In the genomic region with DNA sequence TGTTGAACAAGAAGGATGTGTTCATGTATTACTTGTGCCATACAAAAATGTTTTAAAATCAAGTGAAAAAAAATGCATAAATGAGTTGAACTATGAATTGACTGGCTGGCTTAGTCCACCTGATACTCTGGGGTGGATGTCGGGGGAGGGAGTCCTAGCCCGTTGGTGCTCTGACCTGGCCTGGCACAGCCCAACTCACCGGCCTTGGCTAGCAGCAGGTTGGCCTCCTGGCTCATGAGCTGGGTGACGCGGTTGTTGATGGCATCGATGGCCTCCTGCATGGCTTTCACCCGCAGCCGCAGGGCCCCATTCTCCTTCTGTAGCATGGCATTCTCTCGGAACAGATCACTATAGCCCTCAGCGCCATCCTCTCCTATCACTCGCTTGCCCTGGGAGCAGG, we compare ENCODE assay signal across 32 cellular contexts. TPM values are rescaled to one million over a fixed set of nuclear protein-coding genes. Genes with fewer than 3 reads are reported as not detected.
DNase-seq lines count a peak whose midpoint lies in the region; ATAC-seq and TF ChIP-seq lines count a peak whose summit lies in the region.
"Had no signal": no experiment of that assay in that cellular context is flagged by ENCODE, and none has a peak within 500 bp of the region (broad histone marks: within the 10 kb centered on the region; RNA-seq: fewer than 3 reads in every experiment).

No MANE protein-coding gene starts in this region.

- peaks cover 18% of the 10 kb centered on the region for H3K4me1 Mint-ChIP-seq in stimulated activated naive CD8-positive, alpha-beta T cell treated with anti-CD3 and anti-CD28 coated beads, Interleukin-15, Interleukin-2, amounts not matched to agents 100 ng/mL and 50 ng/mL, for 24 hours (ENCODE audit: low read depth)
- peaks cover 10% of the 10 kb centered on the region for H3K4me1 Mint-ChIP-seq in stimulated activated naive CD8-positive, alpha-beta T cell treated with anti-CD3 and anti-CD28 coated beads, Interleukin-15, amount 100 ng/mL, for 72 hours
- H3K4me1 Mint-ChIP-seq: activated CD8-positive, alpha-beta memory T cell treated with anti-CD3 and anti-CD28 coated beads, Interleukin-2, amount 10 ng/mL, durations not matched to agents 7 days and 5 days; H9; immature natural killer cell; nephron had no signal

- intact Hi-C loops in transverse colon (cut with DNase I; ENCODE audit: low total_unique reads): no loop called here

- no peak for TF ChIP-seq POLR2A in transverse colon (IDR thresholded peaks at IDR 0.05)

- H3K4me3 Mint-ChIP-seq in stimulated activated naive CD8-positive, alpha-beta T cell treated with anti-CD3 and anti-CD28 coated beads, Interleukin-15, Interleukin-2, amounts not matched to agents 100 ng/mL and 50 ng/mL, for 24 hours: no peak overlapping the region
- no peak overlapping the region for H3K4me3 Mint-ChIP-seq in stimulated activated naive CD8-positive, alpha-beta T cell treated with anti-CD3 and anti-CD28 coated beads, Interleukin-15, amount 100 ng/mL, for 72 hours
- H3K4me3 Mint-ChIP-seq: activated CD8-positive, alpha-beta memory T cell treated with anti-CD3 and anti-CD28 coated beads, Interleukin-2, amount 10 ng/mL, durations not matched to agents 7 days and 5 days; activated T-cell treated with anti-CD3 and anti-CD28 coated beads, Interleukin-2, amount 50 U/mL, for 72 hours; H9; immature natural killer cell; nephron had no signal

- peaks cover 0 to 4% (median 2%) of the 10 kb centered on the region in 4 donors for H3K4me1 ChIP-seq in transverse colon
- H3K4me1 ChIP-seq: ascending aorta, testis had no signal

- H3K4me3 ChIP-seq in transverse colon: no peak overlapping the region
- H3K4me3 ChIP-seq: ascending aorta; BLaER1 treated with 17β-estradiol and CSF1 and Interleukin-3, amounts not matched to agents 10 nM and 100 nM; cardiac muscle cell; coronary artery; skin epidermis; testis had no signal

- no peak for TF ChIP-seq CTCF in transverse colon (IDR thresholded peaks at IDR 0.05)

- peak overlapping the region; percentile 74 for H3K27ac Mint-ChIP-seq in stimulated activated naive CD8-positive, alpha-beta T cell treated with anti-CD3 and anti-CD28 coated beads, Interleukin-15, Interleukin-2, amounts not matched to agents 100 ng/mL and 50 ng/mL, for 24 hours
- H3K27ac Mint-ChIP-seq in stimulated activated naive CD8-positive, alpha-beta T cell treated with anti-CD3 and anti-CD28 coated beads, Interleukin-15, amount 100 ng/mL, for 72 hours: no peak overlapping the region
- H3K27ac Mint-ChIP-seq: activated CD8-positive, alpha-beta memory T cell treated with anti-CD3 and anti-CD28 coated beads, Interleukin-2, amount 10 ng/mL, durations not matched to agents 7 days and 5 days; activated T-cell treated with anti-CD3 and anti-CD28 coated beads, Interleukin-2, amount 50 U/mL, for 72 hours; H9; nephron had no signal

- H3K36me3 ChIP-seq in transverse colon: no peaks in the 10 kb centered on the region
- H3K36me3 ChIP-seq: ascending aorta, cardiac muscle cell had no signal

- H3K27me3 Mint-ChIP-seq in stimulated activated naive CD8-positive, alpha-beta T cell treated with anti-CD3 and anti-CD28 coated beads, Interleukin-15, Interleukin-2, amounts not matched to agents 100 ng/mL and 50 ng/mL, for 24 hours: no peaks in the 10 kb centered on the region
- H3K27me3 Mint-ChIP-seq in stimulated activated naive CD8-positive, alpha-beta T cell treated with anti-CD3 and anti-CD28 coated beads, Interleukin-15, amount 100 ng/mL, for 72 hours: no peaks in the 10 kb centered on the region
- H3K27me3 Mint-ChIP-seq: activated CD8-positive, alpha-beta memory T cell treated with anti-CD3 and anti-CD28 coated beads, Interleukin-2, amount 10 ng/mL, durations not matched to agents 7 days and 5 days had no signal

- ATAC-seq in stimulated activated naive CD8-positive, alpha-beta T cell treated with anti-CD3 and anti-CD28 coated beads, Interleukin-15, amount 100 ng/mL, for 72 hours: no peak
- ATAC-seq: activated CD8-positive, alpha-beta memory T cell treated with anti-CD3 and anti-CD28 coated beads, Interleukin-2, amount 10 ng/mL, durations not matched to agents 7 days and 5 days had no signal

- in situ Hi-C loops in transverse colon (cut with MboI; ENCODE audit: low pct_ligation_motif_present in 1 of 4, low pct_unique_long_range_greater_than_20kb in 1 of 4, low sequenced_read_pairs in 3 of 4): no loop called here

- H3K27me3 ChIP-seq in transverse colon: no peaks in the 10 kb centered on the region
- H3K27me3 ChIP-seq: ascending aorta; BLaER1 treated with 17β-estradiol and CSF1 and Interleukin-3, amounts not matched to agents 10 nM and 100 nM; cardiac muscle cell; testis had no signal

- TF ChIP-seq EP300 in transverse colon (IDR thresholded peaks at IDR 0.05; ENCODE audit: low read depth): no peak

- H3K9me3 Mint-ChIP-seq in stimulated activated naive CD8-positive, alpha-beta T cell treated with anti-CD3 and anti-CD28 coated beads, Interleukin-15, Interleukin-2, amounts not matched to agents 100 ng/mL and 50 ng/mL, for 24 hours: no peaks in the 10 kb centered on the region
- no peaks in the 10 kb centered on the region for H3K9me3 Mint-ChIP-seq in stimulated activated naive CD8-positive, alpha-beta T cell treated with anti-CD3 and anti-CD28 coated beads, Interleukin-15, amount 100 ng/mL, for 72 hours
- H3K9me3 Mint-ChIP-seq: activated T-cell treated with anti-CD3 and anti-CD28 coated beads, Interleukin-2, amount 50 U/mL, for 72 hours; H9; immature natural killer cell; nephron had no signal

- H3K9me3 ChIP-seq in transverse colon: no peaks in the 10 kb centered on the region
- H3K9me3 ChIP-seq: ascending aorta; BLaER1 treated with 17β-estradiol and CSF1 and Interleukin-3, amounts not matched to agents 10 nM and 100 nM; testis had no signal

- DNase-seq in DMS53 (lab: John Stamatoyannopoulos, UW) (peak; percentile 62), DMS53 treated with DMSO at 0.1 percent for 48 hours (lab: John Stamatoyannopoulos, UW; ENCODE audit: unreplicated experiment) (no peak), kidney tubule cell (ENCODE audit: low spot score) (peak; percentile 28), transverse colon (no peak), caudate nucleus (lab: John Stamatoyannopoulos, UW) (no peak), GF-D8 (lab: John Stamatoyannopoulos, UW) (no peak)
- DNase-seq in stimulated activated naive CD8-positive, alpha-beta T cell treated with anti-CD3 and anti-CD28 coated beads, Interleukin-15, amount 100 ng/mL, for 72 hours: no peak
- DNase-seq: activated CD4-positive, alpha-beta T cell treated with anti-CD3 and anti-CD28 coated beads for 1 hour; activated CD8-positive, alpha-beta memory T cell treated with anti-CD3 and anti-CD28 coated beads, Interleukin-2, amount 10 ng/mL, durations not matched to agents 7 days and 5 days; activated naive CD4-positive, alpha-beta T cell treated with Interleukin-2 at 50 U/mL for 16 hours; activated T-cell treated with anti-CD3 and anti-CD28 coated beads, Interleukin-2, amount 50 U/mL, for 72 hours; effector memory CD4-positive, alpha-beta T cell; H9; immature natural killer cell; KG1; left colon; MM.1S; NCI-H1417; NCI-H2029 treated with DMSO at 0.1 percent for 48 hours; NCI-H345; SHP77 treated with DMSO at 0.1 percent for 48 hours; stimulated activated naive CD4-positive, alpha-beta T cell treated with Interleukin-2 at 50 U/mL for 16 hours; testis had no signal

- peaks cover 53% of the 10 kb centered on the region for H3K36me3 Mint-ChIP-seq in stimulated activated naive CD8-positive, alpha-beta T cell treated with anti-CD3 and anti-CD28 coated beads, Interleukin-15, Interleukin-2, amounts not matched to agents 100 ng/mL and 50 ng/mL, for 24 hours (ENCODE audit: low read depth)

- H3K27ac ChIP-seq in transverse colon (peak overlapping the region in 3 of 4 donors; percentile 28 to 42 (median 29)), caudate nucleus (ENCODE audit: low read depth, low read length) (no peak overlapping the region)
- H3K27ac ChIP-seq: 22Rv1; ascending aorta; BLaER1 treated with 17β-estradiol and CSF1 and Interleukin-3, amounts not matched to agents 10 nM and 100 nM; cardiac muscle cell; coronary artery; HL-60; skin epidermis; testis had no signal

- WGBS in transverse colon (ENCODE audit: low coverage in 1 of 2), 2 donors: 88% methylated on average over 11 of the region's 11 CpGs; no CpG with 5 or more reads in 1 of the 2 donors

RNA-seq across cellular contexts. Expression of a gene that starts 21.6 kb away (rescaled TPM):
- 10 to 100 TPM in 3 of 4 donors, 1 to 10 TPM in 1; 3.2 to 40.4 (median 22.7) TPM for total RNA-seq in transverse colon

Comparison
In these comparisons a context has a peak if more than half of its experiments do, and no peak if none do; other contexts are left out.
1. DNase-seq: peak in DMS53 (single experiment) and kidney tubule cell (single experiment); none in DMS53 treated with DMSO at 0.1 percent for 48 hours (single experiment), stimulated activated naive CD8-positive, alpha-beta T cell treated with anti-CD3 and anti-CD28 coated beads, Interleukin-15, amount 100 ng/mL, for 72 hours (0 of 2), transverse colon (single experiment), caudate nucleus (0 of 61) and GF-D8 (single experiment).